ENCODE assay signal across 8 cellular contexts in the genomic region with DNA sequence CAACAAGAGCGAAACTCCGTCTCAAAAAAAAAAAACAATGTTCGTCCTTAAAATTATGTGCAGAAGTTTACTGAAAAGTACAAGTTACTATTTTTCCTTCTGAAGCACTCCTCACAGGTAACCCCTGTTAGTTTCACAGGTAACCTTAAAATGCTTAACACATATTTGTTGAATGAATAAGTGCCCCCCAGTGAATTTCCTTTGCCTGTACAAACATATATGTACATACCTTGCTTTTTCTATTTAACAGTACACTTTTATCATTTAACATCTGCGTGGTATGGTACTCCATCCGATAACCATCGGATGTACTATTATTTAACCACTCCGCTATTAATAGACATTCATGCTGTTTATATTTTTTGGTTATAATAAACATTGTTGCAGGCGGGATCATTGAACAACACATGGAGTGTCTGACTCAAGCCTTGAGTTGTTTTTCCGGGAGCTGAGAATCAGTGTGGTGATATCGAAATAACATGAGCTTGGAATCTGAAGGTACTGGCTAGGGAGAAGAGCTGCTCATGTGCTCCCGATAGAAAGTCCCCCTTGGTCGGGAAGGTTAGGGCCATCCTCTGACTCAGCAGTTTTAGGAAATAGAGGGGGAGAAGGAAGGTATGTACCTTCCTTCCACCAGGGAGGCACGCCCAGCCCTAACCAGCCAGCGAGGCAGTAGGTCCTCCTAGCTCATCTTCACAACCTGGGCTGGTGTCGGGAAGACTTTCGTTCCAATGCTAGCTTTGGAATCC. TPM values are rescaled to one million over a fixed set of nuclear protein-coding genes. Genes with fewer than 3 reads are reported as not detected.
DNase-seq lines count a peak whose midpoint lies in the region; ATAC-seq and TF ChIP-seq lines count a peak whose summit lies in the region.

No MANE protein-coding gene starts in this region.

- WGBS in thyroid gland, 2 donors: 54 to 59% methylated on average over 16 of the region's 16 CpGs

- H3K36me3 ChIP-seq in ACC112 (ENCODE audit: insufficient read depth, low read length): peaks cover 7% of the 10 kb centered on the region; the same call in 1 of the 2 replicates
- no peaks in the 10 kb centered on the region for H3K36me3 ChIP-seq in thyroid gland

- H3K27ac ChIP-seq in ACC112 (ENCODE audit: low read depth, low read length) (peak overlapping the region; percentile 68), thyroid gland (no peak overlapping the region)

- peaks cover 32% of the 10 kb centered on the region for H3K4me1 ChIP-seq in ACC112 (ENCODE audit: control insufficient read depth, insufficient read depth, low read length, unreplicated experiment)
- H3K4me1 ChIP-seq in thyroid gland: peaks cover 16 to 26% of the 10 kb centered on the region in 2 donors

- H3K79me2 ChIP-seq in ACC112 (ENCODE audit: control insufficient read depth, insufficient read depth, low read length, unreplicated experiment): peaks cover 49% of the 10 kb centered on the region

- intact Hi-C loops in thyroid gland (cut with DNase I): no loop called here

- no peak overlapping the region for H2AFZ ChIP-seq in ACC112 (ENCODE audit: low read length, unreplicated experiment)

- peak overlapping the region; percentile 93 for H3K4me3 Mint-ChIP-seq in activated naive CD8-positive, alpha-beta T cell treated with anti-CD3 and anti-CD28 coated beads for 36 hours

- H3K27me3 ChIP-seq in ACC112 (ENCODE audit: insufficient read depth, low read length): no peaks in the 10 kb centered on the region
- no peaks in the 10 kb centered on the region for H3K27me3 ChIP-seq in thyroid gland

- no peak for TF ChIP-seq POLR2A in thyroid gland (IDR thresholded peaks at IDR 0.05)

- peaks cover 33% of the 10 kb centered on the region for H3K36me3 Mint-ChIP-seq in activated naive CD8-positive, alpha-beta T cell treated with anti-CD3 and anti-CD28 coated beads for 36 hours

- H3K4me1 Mint-ChIP-seq in activated naive CD8-positive, alpha-beta T cell treated with anti-CD3 and anti-CD28 coated beads for 36 hours: peaks cover 63% of the 10 kb centered on the region

- no peak for TF ChIP-seq CTCF in thyroid gland (IDR thresholded peaks at IDR 0.05)
- TF ChIP-seq CTCF in GM20000 (IDR thresholded peaks at IDR 0.05; ENCODE audit: extremely low read depth, missing control alignments): no peak

- peak; percentile 67 for DNase-seq in HCEC 1CT
- no peak for DNase-seq in activated naive CD8-positive, alpha-beta T cell treated with anti-CD3 and anti-CD28 coated beads for 36 hours
- peak; percentile 81 for DNase-seq in iris pigment epithelial cell (ENCODE audit: low read depth)
- DNase-seq in thyroid gland: no peak
- no peak for DNase-seq in NCI-H2029 (lab: John Stamatoyannopoulos, UW)
- no peak for DNase-seq in GM20000 (ENCODE audit: low spot score)

- peak overlapping the region; percentile 86 for H3K27ac Mint-ChIP-seq in activated naive CD8-positive, alpha-beta T cell treated with anti-CD3 and anti-CD28 coated beads for 36 hours

- no peaks in the 10 kb centered on the region for H3K9me3 Mint-ChIP-seq in activated naive CD8-positive, alpha-beta T cell treated with anti-CD3 and anti-CD28 coated beads for 36 hours

- no peaks in the 10 kb centered on the region for H3K27me3 Mint-ChIP-seq in activated naive CD8-positive, alpha-beta T cell treated with anti-CD3 and anti-CD28 coated beads for 36 hours

- ATAC-seq in HG03469 (IDR thresholded peaks at IDR 0.05; ENCODE audit: unreplicated experiment): no peak

- H3K4me3 ChIP-seq in ACC112 (ENCODE audit: low read depth, low read length): peak overlapping the region; percentile 97
- H3K4me3 ChIP-seq in thyroid gland (replicated peaks in 1 of 3): peak overlapping the region in 2 of 3 donors; percentile 52 to 80

- H3K9me3 ChIP-seq in thyroid gland: no peaks in the 10 kb centered on the region

RNA-seq across cellular contexts. Expression of a gene that starts 1.6 kb away (rescaled TPM):
- 10 to 100 TPM; 53.8 to 54.3 TPM for total RNA-seq in activated naive CD8-positive, alpha-beta T cell treated with anti-CD3 and anti-CD28 coated beads for 36 hours
- 10 to 100 TPM; 14.9 to 19.9 (median 17.4) TPM for total RNA-seq in thyroid gland

Comparison
In these comparisons a context has a peak if more than half of its experiments do, and no peak if none do; other contexts are left out.
1. DNase-seq: peak in HCEC 1CT (single experiment) and iris pigment epithelial cell (single experiment); none in activated naive CD8-positive, alpha-beta T cell treated with anti-CD3 and anti-CD28 coated beads for 36 hours (single experiment), thyroid gland (0 of 2), NCI-H2029 (single experiment) and GM20000 (single experiment).